9 cellular contexts compared by ENCODE assay signal in genomic region chr10:49408437-49409306, GRCh38. TPM values are rescaled to one million over a fixed set of nuclear protein-coding genes. Genes with fewer than 3 reads are reported as not detected.
A peak's percentile ranks its signal among the peaks of the same experiment; 100 is the strongest.
DNase-seq lines count a peak whose midpoint lies in the region; ATAC-seq lines count a peak whose summit lies in the region.
"Had no signal": no experiment of that assay in that cellular context is flagged by ENCODE, and none has a peak within 500 bp of the region (broad histone marks: within the 10 kb centered on the region; RNA-seq: fewer than 3 reads in every experiment).

No MANE protein-coding gene starts in this region.

- H3K4me3 ChIP-seq in H7 (ENCODE audit: insufficient read depth, low read depth, low read length) (no peak overlapping the region), SJCRH30 (no peak overlapping the region)

- H3K27ac ChIP-seq in SJCRH30, result no peak overlapping the region

- H3K9me3 ChIP-seq in SJCRH30 (replicated peaks), result no peaks in the 10 kb centered on the region

- H3K27me3 ChIP-seq in H7 (ENCODE audit: control insufficient read depth, insufficient read depth, low read length) (peaks cover 4% of the 10 kb centered on the region; the same call in 1 of the 2 replicates), SJCRH30 (no peaks in the 10 kb centered on the region)

- no peaks in the 10 kb centered on the region for H3K36me3 ChIP-seq in H7 (replicated peaks; ENCODE audit: control insufficient read depth, insufficient read depth, low read length)
- H3K36me3 ChIP-seq in SJCRH30, result no peaks in the 10 kb centered on the region

- H3K4me1 ChIP-seq in SJCRH30, result peaks cover 20% of the 10 kb centered on the region

- DNase-seq in DMS79 treated with DMSO at 0.1 percent for 48 hours (lab: John Stamatoyannopoulos, UW), result peak; percentile 33
- DNase-seq in H7, result peak; percentile 72
- DNase-seq in SJCRH30, result peak; percentile 22 to 61
- DNase-seq in islet precursor cell, result peak; percentile 42
- no peak for DNase-seq in Ammon's horn (ENCODE audit: low spot score)
- DNase-seq in T-helper 1 cell, result no peak
- DNase-seq: NCI-H524 treated with DMSO at 0.1 percent for 48 hours had no signal

- ATAC-seq in HG02852 (IDR thresholded peaks at IDR 0.05; ENCODE audit: unreplicated experiment), result no peak

RNA-seq across cellular contexts. Expression of gene DRGX, which starts 12.8 kb away (rescaled TPM):
- not detected in 2 replicates for total RNA-seq in H7 (2014; rRNA removed; shearing (Covaris generic))
- total RNA-seq in SJCRH30 (2014; rRNA removed; shearing (Covaris generic)), result 15.0 and 17.8 TPM in 2 replicates
- total RNA-seq: temporal lobe had no signal

Comparison
In these comparisons a context has a peak if more than half of its experiments do, and no peak if none do; other contexts are left out.
1. DNase-seq: peak in DMS79 treated with DMSO at 0.1 percent for 48 hours (single experiment), H7 (single experiment), SJCRH30 (2 of 2) and islet precursor cell (single experiment); none in Ammon's horn (single experiment) and T-helper 1 cell (0 of 5).
2. RNA of gene DRGX, which starts 12.8 kb away (total RNA-seq): 15.0 to 17.8 TPM in SJCRH30; not detected in H7; every median in the first group is over 10 times any median in the second.